12 cellular contexts compared by ENCODE assay signal in the genomic region with DNA sequence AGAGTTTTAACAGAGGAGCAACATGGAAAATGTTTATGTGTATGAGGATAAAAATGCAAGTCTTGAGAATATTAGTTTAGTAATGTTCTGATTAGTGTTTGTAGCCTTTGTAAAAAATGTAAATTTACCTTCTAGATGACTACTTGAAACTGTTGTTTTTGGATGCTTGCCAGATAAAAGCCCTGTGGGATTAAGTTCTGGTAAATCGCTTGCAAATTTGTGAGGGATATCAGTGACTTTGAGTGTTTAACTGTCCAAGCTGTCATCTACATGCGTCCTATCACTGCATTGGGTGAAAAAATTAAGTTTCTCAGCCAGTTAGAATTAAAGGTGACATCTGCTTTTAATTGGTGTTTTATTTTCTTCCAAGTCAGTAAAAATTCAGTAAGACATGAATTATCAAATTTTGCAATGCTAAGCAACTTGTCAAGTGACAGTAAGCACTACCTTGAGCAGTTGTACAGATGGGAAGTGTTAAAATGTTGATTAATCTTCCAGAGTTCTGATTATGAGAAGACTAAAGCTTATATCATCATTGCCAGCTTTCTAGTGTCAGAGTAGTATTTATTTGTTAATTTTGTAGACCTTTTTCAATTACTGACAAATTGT.
DNase-seq lines count a peak whose midpoint lies in the region; ATAC-seq, FAIRE-seq and TF ChIP-seq lines count a peak whose summit lies in the region.
"Had no signal": no experiment of that assay in that cellular context is flagged by ENCODE, and none has a peak within 500 bp of the region (broad histone marks: within the 10 kb centered on the region; RNA-seq: fewer than 3 reads in every experiment).

No MANE protein-coding gene starts in this region.

- H3K36me3 ChIP-seq in small intestine (ENCODE audit: control insufficient read depth in 2 of 2, insufficient read depth in 2 of 2, low read length in 2 of 2) (no peaks in the 10 kb centered on the region), esophagus muscularis mucosa (no peaks in the 10 kb centered on the region)

- no peak for TF ChIP-seq POLR2A in esophagus muscularis mucosa (IDR thresholded peaks at IDR 0.05; ENCODE audit: low read depth)

- DNase-seq in NCI-H2029 (lab: John Stamatoyannopoulos, UW), result peak; percentile 2
- DNase-seq in NCI-H2029 treated with DMSO at 0.1 percent for 48 hours (lab: John Stamatoyannopoulos, UW), result no peak
- peak; percentile 56 to 88 for DNase-seq in NCI-H524 (lab: John Stamatoyannopoulos, UW)
- peak; percentile 57 for DNase-seq in dermis blood vessel endothelial cell
- DNase-seq in small intestine, result no peak
- DNase-seq in activated naive CD8-positive, alpha-beta T cell treated with anti-CD3 and anti-CD28 coated beads, Interleukin-2, amount 50 U/mL, for 24 hours, result no peak
- DNase-seq in NOMO-1 treated with DMSO at 0.1 percent for 48 hours (lab: John Stamatoyannopoulos, UW; ENCODE audit: unreplicated experiment), result no peak
- no peak for DNase-seq in esophagus muscularis mucosa (ENCODE audit: extremely low spot score)
- DNase-seq: activated T-cell treated with anti-CD3 and anti-CD28 coated beads for 4 hours had no signal

- intact Hi-C loops in esophagus muscularis mucosa (cut with DNase I), result no loop called here

- no peak for ATAC-seq in activated naive CD8-positive, alpha-beta T cell treated with anti-CD3 and anti-CD28 coated beads, Interleukin-2, amount 50 U/mL, for 24 hours
- ATAC-seq: A549, sciatic nerve had no signal

- WGBS in small intestine, 3 donors, result 83 to 93% (median 84%) methylated on average over 2 of the region's 2 CpGs
- WGBS in esophagus muscularis mucosa, result 75% methylated on average over 2 of the region's 2 CpGs

- H3K9me3 ChIP-seq in small intestine (ENCODE audit: control insufficient read depth, low read depth) (no peaks in the 10 kb centered on the region), esophagus muscularis mucosa (no peaks in the 10 kb centered on the region)
- H3K9me3 ChIP-seq: A549 had no signal

- H3K4me3 Mint-ChIP-seq in activated naive CD8-positive, alpha-beta T cell treated with anti-CD3 and anti-CD28 coated beads, Interleukin-2, amount 50 U/mL, for 24 hours, result no peak overlapping the region
- H3K4me3 Mint-ChIP-seq: mesothelial cell of epicardium had no signal

- no peaks in the 10 kb centered on the region for H3K27me3 Mint-ChIP-seq in activated naive CD8-positive, alpha-beta T cell treated with anti-CD3 and anti-CD28 coated beads, Interleukin-2, amount 50 U/mL, for 24 hours

- no peak overlapping the region for H3K27ac Mint-ChIP-seq in activated naive CD8-positive, alpha-beta T cell treated with anti-CD3 and anti-CD28 coated beads, Interleukin-2, amount 50 U/mL, for 24 hours
- H3K27ac Mint-ChIP-seq: mesothelial cell of epicardium had no signal

- H3K36me3 Mint-ChIP-seq in activated naive CD8-positive, alpha-beta T cell treated with anti-CD3 and anti-CD28 coated beads, Interleukin-2, amount 50 U/mL, for 24 hours (ENCODE audit: low read depth), result peaks cover 5% of the 10 kb centered on the region

- no peak for TF ChIP-seq CTCF in esophagus muscularis mucosa (IDR thresholded peaks at IDR 0.05)

- H3K27ac ChIP-seq in small intestine (ENCODE audit: low read depth in 1 of 2, low read length in 1 of 2) (no peak overlapping the region), esophagus muscularis mucosa (replicated peaks in 1 of 4) (no peak overlapping the region)
- H3K27ac ChIP-seq: A549 had no signal

- H3K4me1 ChIP-seq in small intestine (ENCODE audit: control insufficient read depth in 2 of 2, insufficient read depth in 1 of 2, low read depth in 1 of 2, low read length in 1 of 2) (no peaks in the 10 kb centered on the region), esophagus muscularis mucosa (peaks cover 0 to 20% (median 9%) of the 10 kb centered on the region in 4 donors)
- H3K4me1 ChIP-seq: A549 had no signal

- H3K4me3 ChIP-seq in small intestine (ENCODE audit: low read depth in 1 of 2, low read length in 2 of 2) (no peak overlapping the region), esophagus muscularis mucosa (no peak overlapping the region)
- H3K4me3 ChIP-seq: A549 had no signal

- H3K27me3 ChIP-seq in small intestine (ENCODE audit: control insufficient read depth in 2 of 2, insufficient read depth in 2 of 2, low read length in 2 of 2) (no peaks in the 10 kb centered on the region), esophagus muscularis mucosa (no peaks in the 10 kb centered on the region)

- FAIRE-seq in small intestine (lab: Jason Lieb, UNC), result peak; percentile 15
- FAIRE-seq: A549 had no signal

- TF ChIP-seq EP300 in esophagus muscularis mucosa (IDR thresholded peaks at IDR 0.05), result no peak

- no peaks in the 10 kb centered on the region for H3K9me3 Mint-ChIP-seq in activated naive CD8-positive, alpha-beta T cell treated with anti-CD3 and anti-CD28 coated beads, Interleukin-2, amount 50 U/mL, for 24 hours

- H3K4me1 Mint-ChIP-seq in activated naive CD8-positive, alpha-beta T cell treated with anti-CD3 and anti-CD28 coated beads, Interleukin-2, amount 50 U/mL, for 24 hours, result no peaks in the 10 kb centered on the region

Comparison
In these comparisons a context has a peak if more than half of its experiments do, and no peak if none do; other contexts are left out.
1. DNase-seq: peak in NCI-H2029 (single experiment), NCI-H524 (2 of 2) and dermis blood vessel endothelial cell (single experiment); none in NCI-H2029 treated with DMSO at 0.1 percent for 48 hours (single experiment), small intestine (single experiment), activated naive CD8-positive, alpha-beta T cell treated with anti-CD3 and anti-CD28 coated beads, Interleukin-2, amount 50 U/mL, for 24 hours (single experiment), NOMO-1 treated with DMSO at 0.1 percent for 48 hours (single experiment) and esophagus muscularis mucosa (single experiment).